Comparison of ENCODE assay signal across 2 cellular contexts in genomic region chr7:2480071-2480410, GRCh38.
TF ChIP-seq lines count a peak whose summit lies in the region.

No MANE protein-coding gene starts in this region.

TF ChIP-seq in IMR-90, 13 proteins besides CTCF, POLR2A, EP300 and RAD21:
- no peak for TF ChIP-seq NFE2L2 (IDR thresholded peaks at IDR 0.05; ENCODE audit: low read depth, low read length)
- no peak for TF ChIP-seq USF2 (IDR thresholded peaks at IDR 0.05; ENCODE audit: low read depth, low read length)
- no peak for TF ChIP-seq SMC3 (IDR thresholded peaks at IDR 0.05; ENCODE audit: low read depth, low read length)
- TF ChIP-seq MAZ (IDR thresholded peaks at IDR 0.05; ENCODE audit: borderline replicate concordance, low read depth, low read length), result no peak
- TF ChIP-seq FOS (IDR thresholded peaks at IDR 0.05; ENCODE audit: low read depth, low read length), result no peak
- no peak for TF ChIP-seq MXI1 (IDR thresholded peaks at IDR 0.05; ENCODE audit: borderline replicate concordance, low read depth, low read length)
- TF ChIP-seq CHD1 (IDR thresholded peaks at IDR 0.05; ENCODE audit: low read depth, low read length), result no peak
- no peak for TF ChIP-seq RFX5 (IDR thresholded peaks at IDR 0.05; ENCODE audit: low read depth, low read length)
- TF ChIP-seq BHLHE40 (IDR thresholded peaks at IDR 0.05; ENCODE audit: low read depth, low read length), result no peak

TF ChIP-seq in H1, 55 proteins besides CTCF, POLR2A, EP300 and RAD21:
- TF ChIP-seq PHF8 (conservative IDR thresholded peaks at IDR 0.05; ENCODE audit: low read depth, low read length), result no peak
- TF ChIP-seq KDM5A (IDR thresholded peaks at IDR 0.05; ENCODE audit: low read length), result no peak
- no peak for TF ChIP-seq POU5F1 (IDR thresholded peaks at IDR 0.05; ENCODE audit: low read depth, low read length)
- TF ChIP-seq NANOG (IDR thresholded peaks at IDR 0.05; ENCODE audit: insufficient read depth, low read depth, low read length, poor library complexity, severe bottlenecking), result no peak
- no peak for TF ChIP-seq MAFK (IDR thresholded peaks at IDR 0.05; ENCODE audit: low read depth, low read length)
- no peak for TF ChIP-seq SRF (IDR thresholded peaks at IDR 0.05; ENCODE audit: low read depth, low read length)
- TF ChIP-seq SP2 (IDR thresholded peaks at IDR 0.05; ENCODE audit: low read length), result no peak
- TF ChIP-seq E2F6 (IDR thresholded peaks at IDR 0.05), result no peak
- TF ChIP-seq ATF2 (IDR thresholded peaks at IDR 0.05; ENCODE audit: low read length), result no peak
- TF ChIP-seq YY1 (IDR thresholded peaks at IDR 0.05; ENCODE audit: low read depth, low read length), result no peak
- TF ChIP-seq USF2 (IDR thresholded peaks at IDR 0.05; ENCODE audit: low read length), result no peak
- no peak for TF ChIP-seq ASH2L (IDR thresholded peaks at IDR 0.05; ENCODE audit: low read length)
- TF ChIP-seq MAX (IDR thresholded peaks at IDR 0.05), result no peak
- TF ChIP-seq NRF1 (IDR thresholded peaks at IDR 0.05; ENCODE audit: low read depth, low read length), result no peak
- TF ChIP-seq RNF2 (IDR thresholded peaks at IDR 0.05; ENCODE audit: borderline replicate concordance, low read depth, low read length, missing control alignments, poor library complexity, severe bottlenecking), result no peak
- TF ChIP-seq SP4 (IDR thresholded peaks at IDR 0.05; ENCODE audit: low read length), result no peak
